Comparison of ENCODE assay signal across 8 cellular contexts in the genomic region with DNA sequence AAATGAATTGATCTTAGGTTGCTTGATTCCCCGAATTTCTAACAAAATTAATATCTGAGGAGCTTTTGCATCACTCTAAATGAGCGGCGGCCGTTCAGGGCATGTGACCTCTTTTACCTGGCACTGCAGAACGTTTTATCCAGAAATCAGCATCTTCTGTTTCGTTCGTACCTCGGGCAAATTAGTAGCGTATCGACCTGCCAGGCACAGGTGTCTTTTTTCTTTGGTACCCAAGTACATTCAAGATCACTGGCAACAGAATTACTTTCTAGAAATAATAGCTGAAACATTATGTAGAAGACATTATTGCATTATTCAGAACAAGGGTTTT. TPM values are rescaled to one million over a fixed set of nuclear protein-coding genes. Genes with fewer than 3 reads are reported as not detected.
A peak's percentile ranks its signal among the peaks of the same experiment; 100 is the strongest.
DNase-seq lines count a peak whose midpoint lies in the region; ATAC-seq and TF ChIP-seq lines count a peak whose summit lies in the region.

No MANE protein-coding gene starts in this region.

- TF ChIP-seq CTCF in AG04450 (IDR thresholded peaks at IDR 0.05; ENCODE audit: low read depth, low read length) (no peak), cardiac fibroblast (IDR thresholded peaks at IDR 0.05; ENCODE audit: low read depth, low read length) (no peak)

- H3K27ac ChIP-seq in AG04450 (ENCODE audit: low read depth, low read length) (no peak overlapping the region), HUES64 (ENCODE audit: low read depth, low read length) (no peak overlapping the region)

- POLR2A ChIA-PET in AG04450 (lab: Yijun Ruan, JAX), result no interaction called here

- peaks cover 33% of the 10 kb centered on the region; the same call in 1 of the 2 replicates for H3K4me1 ChIP-seq in HUES64 (ENCODE audit: insufficient read depth, low read length)
- peaks cover 20% of the 10 kb centered on the region for H3K4me1 ChIP-seq in mucosa of stomach (ENCODE audit: control insufficient read depth, insufficient read depth, low read length)

- H3K9me3 ChIP-seq in AG04450 (ENCODE audit: control insufficient read depth, insufficient read depth, low read length) (no peaks in the 10 kb centered on the region), HUES64 (ENCODE audit: insufficient read depth, low read depth, low read length) (no peaks in the 10 kb centered on the region), mucosa of stomach (ENCODE audit: control insufficient read depth, low read length) (no peaks in the 10 kb centered on the region)

- H3K9ac ChIP-seq in HUES64 (ENCODE audit: low read depth, low read length), result peak overlapping the region; percentile 84; the same call in 1 of the 2 replicates
- H3K9ac ChIP-seq in mucosa of stomach (ENCODE audit: low read length), result peak overlapping the region; percentile 80

- peak overlapping the region; percentile 86 for H3K4me3 ChIP-seq in AG04450 (ENCODE audit: low read depth, low read length)
- peak overlapping the region; percentile 95 for H3K4me3 ChIP-seq in HUES64 (ENCODE audit: low read length)
- H3K4me3 ChIP-seq in cardiac fibroblast (replicated peaks in 1 of 2; ENCODE audit: low read depth in 2 of 2, low read length in 2 of 2), result peak overlapping the region; percentile 80 to 89
- H3K4me3 ChIP-seq in mucosa of stomach (ENCODE audit: low read length), result peak overlapping the region; percentile 56

- ATAC-seq in GM21825 (IDR thresholded peaks at IDR 0.05; ENCODE audit: unreplicated experiment), result no peak
- ATAC-seq in GM18858 (IDR thresholded peaks at IDR 0.05; ENCODE audit: unreplicated experiment), result no peak
- no peak for ATAC-seq in GM18519 (IDR thresholded peaks at IDR 0.05; ENCODE audit: low FRiP score, unreplicated experiment)

- WGBS in HUES64, result 11% methylated on average over 10 of the region's 10 CpGs

- no peaks in the 10 kb centered on the region for H3K36me3 ChIP-seq in HUES64 (ENCODE audit: insufficient read depth, low read length)
- no peaks in the 10 kb centered on the region for H3K36me3 ChIP-seq in mucosa of stomach (ENCODE audit: control insufficient read depth, insufficient read depth, low read length)

- H3K27me3 ChIP-seq in AG04450 (ENCODE audit: control insufficient read depth, insufficient read depth, low read length) (no peaks in the 10 kb centered on the region), HUES64 (ENCODE audit: insufficient read depth, low read length) (peaks cover 22% of the 10 kb centered on the region), mucosa of stomach (ENCODE audit: control insufficient read depth, insufficient read depth, low read length) (no peaks in the 10 kb centered on the region)

- DNase-seq in AG04450 (ENCODE audit: low read depth, low spot score) (no peak), cardiac fibroblast (ENCODE audit: low read depth in 2 of 2) (no peak), OCI-M2 (lab: John Stamatoyannopoulos, UW; ENCODE audit: unreplicated experiment) (no peak)

- CTCF ChIA-PET in AG04450 (lab: Charles Lee), result no interaction called here

RNA-seq across cellular contexts. Expression of gene KLHL2, which starts 0.9 kb away (rescaled TPM):
- polyA plus RNA-seq in AG04450 (2011; rRNA removed), result 13.1 and 16.4 TPM in 2 replicates
- polyA minus RNA-seq in AG04450 (2011; rRNA and poly(A)+ RNA removed), result 8.4 and 9.9 TPM in 2 replicates
- 6.6 TPM for polyA plus RNA-seq in HUES64 (2013, experiment 1 of 2)
- polyA plus RNA-seq in HUES64 (2013, experiment 2 of 2), result 6.6 TPM
